ENCODE assay signal across 8 cellular contexts in the genomic region with DNA sequence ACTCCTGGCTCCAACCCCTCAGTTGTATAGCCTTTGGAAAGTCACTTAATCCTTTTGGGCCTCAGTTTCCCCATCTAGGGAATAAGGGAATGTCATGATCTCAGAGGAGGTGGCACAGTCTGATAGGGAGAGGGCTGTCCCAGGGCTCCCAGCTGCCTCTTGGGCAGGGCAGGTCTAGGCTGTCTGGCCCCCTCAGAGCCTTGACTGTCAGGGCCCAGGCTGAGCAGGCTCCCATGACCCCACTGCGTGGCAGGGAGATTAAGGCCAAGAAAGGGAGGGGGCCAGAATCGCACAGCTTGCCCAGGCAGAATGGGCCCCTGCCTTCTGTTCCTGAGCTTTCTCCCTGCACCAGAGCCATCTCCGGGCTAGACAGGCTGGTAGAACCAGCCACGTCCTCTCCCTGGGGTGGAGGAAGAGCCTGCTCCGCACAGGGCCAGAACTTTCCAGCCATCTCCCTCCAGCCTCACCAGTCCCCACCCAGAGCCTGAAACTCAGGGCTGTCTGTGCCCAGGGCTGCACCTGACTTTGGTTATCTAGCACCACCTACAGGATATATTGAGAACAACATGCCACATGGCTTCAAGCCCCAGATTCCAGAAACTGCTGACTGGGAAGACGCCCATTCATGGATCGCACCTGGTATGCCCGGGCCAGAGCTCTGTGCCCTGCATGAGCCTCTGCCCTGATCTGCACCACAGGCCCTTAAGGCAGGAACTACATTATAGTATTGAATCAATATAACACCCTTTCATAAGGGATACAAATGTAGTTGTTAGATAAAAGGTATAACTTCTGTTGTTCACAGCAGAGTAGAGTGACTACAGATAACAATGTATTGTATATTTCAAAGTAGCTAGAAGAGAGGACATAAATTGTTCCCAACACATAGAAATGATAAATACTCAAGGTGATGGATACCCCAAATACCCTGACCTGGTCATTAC. TPM values are rescaled to one million over a fixed set of nuclear protein-coding genes. Genes with fewer than 3 reads are reported as not detected.
A peak's percentile ranks its signal among the peaks of the same experiment; 100 is the strongest.
DNase-seq lines count a peak whose midpoint lies in the region; ATAC-seq, FAIRE-seq and TF ChIP-seq lines count a peak whose summit lies in the region.

No MANE protein-coding gene starts in this region.

- TF ChIP-seq EP300 in Ishikawa (IDR thresholded peaks at IDR 0.05; ENCODE audit: borderline replicate concordance) = no peak

- no peak overlapping the region for H3K18ac ChIP-seq in mesendoderm (ENCODE audit: low read length)

- no TSS peak for BruUV-seq in endothelial cell of umbilical vein (replicated peaks; lab: Mats Ljungman, UMichigan)

- POLR2A ChIA-PET in endothelial cell of umbilical vein (lab: Charles Lee) = no interaction called here

- no peak overlapping the region for H4K8ac ChIP-seq in mesendoderm (ENCODE audit: low read depth, low read length)

- WGBS in mesendoderm (ENCODE audit: extremely low coverage, insufficient coverage, low lambda C conversion rate) = no CpG with 5 or more reads among the region's 8 CpGs

- no peaks in the 10 kb centered on the region for H3K9me1 ChIP-seq in endothelial cell of umbilical vein (replicated peaks; ENCODE audit: control insufficient read depth, extremely low read depth, insufficient read depth, low read length)

- dilution Hi-C loops in endothelial cell of umbilical vein (cut with MboI; ENCODE audit: extremely low pct_ligation_motif_present, low sequenced_read_pairs) = no loop called here

- H3K36me3 ChIP-seq in endothelial cell of umbilical vein (ENCODE audit: control insufficient read depth in 2 of 2, extremely low read depth in 1 of 2, insufficient read depth in 2 of 2, low read length in 2 of 2) (no peaks in the 10 kb centered on the region), mesendoderm (ENCODE audit: control insufficient read depth, insufficient read depth, low read length) (no peaks in the 10 kb centered on the region)

- CTCF ChIA-PET in endothelial cell of umbilical vein (lab: Charles Lee) = interaction anchor here (0.6 to 9.3 kb wide), 33 partner anchors 8 to 165 kb away, joined by 3 to 203 read pairs (median 4); a partner anchor contains a TSS

- H2AK5ac ChIP-seq in mesendoderm (ENCODE audit: low read length) = peak overlapping the region; percentile 78

- no peaks in the 10 kb centered on the region for H3K27me3 ChIP-seq in endothelial cell of umbilical vein (ENCODE audit: control insufficient read depth in 2 of 2, insufficient read depth in 2 of 2, low read length in 2 of 2)
- no peaks in the 10 kb centered on the region for H3K27me3 ChIP-seq in mesendoderm (ENCODE audit: insufficient read depth, low read length, poor library complexity)

- H4K20me1 ChIP-seq in endothelial cell of umbilical vein (replicated peaks; ENCODE audit: control insufficient read depth, extremely low read depth, insufficient read depth, low read length) = no peaks in the 10 kb centered on the region

- H4K5ac ChIP-seq in mesendoderm (ENCODE audit: low read length) = no peak overlapping the region

- no peak overlapping the region for H2BK15ac ChIP-seq in mesendoderm (replicated peaks; ENCODE audit: low read depth)

- peak; percentile 79 for TF ChIP-seq CTCF in GM12865 (IDR thresholded peaks at IDR 0.05; ENCODE audit: insufficient read depth, low read depth, low read length, missing control alignments)
- TF ChIP-seq CTCF in endothelial cell of umbilical vein (IDR thresholded peaks at IDR 0.05; ENCODE audit: extremely low read depth in 1 of 2, insufficient read depth in 1 of 2, low read depth in 1 of 2, low read length in 2 of 2) = peak; percentile 77 to 78

- peak; percentile 98 for TF ChIP-seq RAD21 in Ishikawa (IDR thresholded peaks at IDR 0.05; ENCODE audit: low read depth)

- H3K4me3 ChIP-seq in GM12865 (ENCODE audit: low read depth, low read length) (no peak overlapping the region), endothelial cell of umbilical vein (replicated peaks in 1 of 3; ENCODE audit: insufficient read depth in 1 of 3, low read depth in 1 of 3, low read length in 3 of 3) (no peak overlapping the region), mesendoderm (ENCODE audit: low read length) (no peak overlapping the region)

- H2AFZ ChIP-seq in endothelial cell of umbilical vein (ENCODE audit: low read depth, low read length) = peak overlapping the region; percentile 72

- no peak overlapping the region for H3K4me3 Mint-ChIP-seq in stimulated activated naive B cell treated with anti-CD40 and anti-IgM and Interleukin-4, amounts not matched to agents 10 μg/mL and 1 μg/mL and 100 μg/mL, for 72 hours

- H3K9me3 ChIP-seq in endothelial cell of umbilical vein (replicated peaks; ENCODE audit: control insufficient read depth, insufficient read depth, low read length) = no peaks in the 10 kb centered on the region

- H3K27ac Mint-ChIP-seq in stimulated activated naive B cell treated with anti-CD40 and anti-IgM and Interleukin-4, amounts not matched to agents 10 μg/mL and 1 μg/mL and 100 μg/mL, for 72 hours = peak overlapping the region; percentile 37

- no peak overlapping the region for H3K23ac ChIP-seq in mesendoderm (ENCODE audit: low read length)

- H3K36me3 Mint-ChIP-seq in stimulated activated naive B cell treated with anti-CD40 and anti-IgM and Interleukin-4, amounts not matched to agents 10 μg/mL and 1 μg/mL and 100 μg/mL, for 72 hours = no peaks in the 10 kb centered on the region

- H3K79me2 ChIP-seq in endothelial cell of umbilical vein (ENCODE audit: control insufficient read depth, insufficient read depth, low read length) (no peaks in the 10 kb centered on the region), mesendoderm (ENCODE audit: control insufficient read depth, insufficient read depth, low read length) (no peaks in the 10 kb centered on the region)

- peak overlapping the region; percentile 45 for H3K56ac ChIP-seq in mesendoderm (ENCODE audit: low read length)

- H3K9ac ChIP-seq in endothelial cell of umbilical vein (replicated peaks; ENCODE audit: extremely low read depth, insufficient read depth, low read length) = no peak overlapping the region
- peak overlapping the region; percentile 3 for H3K9ac ChIP-seq in mesendoderm (ENCODE audit: low read length)

- no peaks in the 10 kb centered on the region for H3K79me1 ChIP-seq in mesendoderm (ENCODE audit: low read length)

- peak; percentile 78 to 84 for ATAC-seq in stimulated activated naive B cell treated with anti-CD40 and anti-IgM and Interleukin-4, amounts not matched to agents 10 μg/mL and 1 μg/mL and 100 μg/mL, for 72 hours (replicated peaks)
- no peak for ATAC-seq in GM18511 (IDR thresholded peaks at IDR 0.05; ENCODE audit: unreplicated experiment)

- H3K4me2 ChIP-seq in endothelial cell of umbilical vein (ENCODE audit: insufficient read depth, low read length) (no peak overlapping the region), mesendoderm (ENCODE audit: low read length) (no peak overlapping the region)

- H2BK120ac ChIP-seq in mesendoderm (ENCODE audit: low read depth, low read length) = no peak overlapping the region

- no peak overlapping the region for H2BK5ac ChIP-seq in mesendoderm (ENCODE audit: low read length)

- H3K9me3 Mint-ChIP-seq in stimulated activated naive B cell treated with anti-CD40 and anti-IgM and Interleukin-4, amounts not matched to agents 10 μg/mL and 1 μg/mL and 100 μg/mL, for 72 hours = no peaks in the 10 kb centered on the region

- peak; percentile 89 for DNase-seq in GM12865 (ENCODE audit: low read depth)
- DNase-seq in NOMO-1 treated with dmso at 0.1 percent for 144 hours (lab: John Stamatoyannopoulos, UW; ENCODE audit: unreplicated experiment) = peak; percentile 46
- DNase-seq in activated CD8-positive, alpha-beta memory T cell treated with anti-CD3 and anti-CD28 coated beads for 48 hours (ENCODE audit: low read depth in 2 of 3, low spot score in 2 of 3) = peak; percentile 29 to 37 (median 33)
- DNase-seq in endothelial cell of umbilical vein (ENCODE audit: low read depth, low spot score) = peak; percentile 84
- peak; percentile 94 for DNase-seq in mesendoderm
- peak; percentile 54 for DNase-seq in stimulated activated naive B cell treated with anti-CD40 and anti-IgM and Interleukin-4, amounts not matched to agents 10 μg/mL and 1 μg/mL and 100 μg/mL, for 72 hours

- no peak overlapping the region for H3K4ac ChIP-seq in mesendoderm (ENCODE audit: low read depth, low read length)

- no peak overlapping the region for H3K27ac ChIP-seq in endothelial cell of umbilical vein (ENCODE audit: insufficient read depth, low read depth, low read length)
- no peak overlapping the region for H3K27ac ChIP-seq in mesendoderm (ENCODE audit: low read depth, low read length)

- FAIRE-seq in endothelial cell of umbilical vein (lab: Jason Lieb, UNC) = peak; percentile 98

- no peaks in the 10 kb centered on the region for H3K4me1 ChIP-seq in endothelial cell of umbilical vein (ENCODE audit: control insufficient read depth, extremely low read depth, insufficient read depth, low read length)
- no peaks in the 10 kb centered on the region for H3K4me1 ChIP-seq in mesendoderm (ENCODE audit: control insufficient read depth, low read depth, low read length)

- TF ChIP-seq POLR2A in endothelial cell of umbilical vein (IDR thresholded peaks at IDR 0.05; ENCODE audit: low read depth, low read length) = no peak

- intact Hi-C loops in endothelial cell of umbilical vein (cut with micrococcal nuclease) = loop anchor here (1.0 to 5.0 kb wide), 4 partner anchors 47 to 92 kb away; a partner anchor contains a TSS

- peaks cover 14 to 35% of the 10 kb centered on the region in 2 donors for H3K4me1 Mint-ChIP-seq in stimulated activated naive B cell treated with anti-CD40 and anti-IgM and Interleukin-4, amounts not matched to agents 10 μg/mL and 1 μg/mL and 100 μg/mL, for 72 hours

- no peaks in the 10 kb centered on the region for H3K27me3 Mint-ChIP-seq in stimulated activated naive B cell treated with anti-CD40 and anti-IgM and Interleukin-4, amounts not matched to agents 10 μg/mL and 1 μg/mL and 100 μg/mL, for 72 hours

RNA-seq across cellular contexts. Expression of a gene that starts 32.0 kb away (rescaled TPM):
- 8.2 and 9.7 TPM in 2 replicates for total RNA-seq in endothelial cell of umbilical vein
- polyA plus RNA-seq in endothelial cell of umbilical vein = 9.7 and 10.1 TPM in 2 replicates
- 9.4 and 9.5 TPM in 2 replicates for polyA plus RNA-seq in endothelial cell of umbilical vein (2011; cell fraction: cytosol; rRNA removed)
- polyA plus RNA-seq in endothelial cell of umbilical vein (2011; cell fraction: nucleus; rRNA removed) = 4.4 and 4.6 TPM in 2 replicates
- 6.4 and 9.3 TPM in 2 replicates for polyA plus RNA-seq in endothelial cell of umbilical vein (2012)
- 7.5 and 9.8 TPM in 2 replicates for polyA minus RNA-seq in endothelial cell of umbilical vein
- polyA minus RNA-seq in endothelial cell of umbilical vein (2011; cell fraction: cytosol; rRNA and poly(A)+ RNA removed) = 19.3 TPM
- 2.0 and 3.7 TPM in 2 replicates for polyA minus RNA-seq in endothelial cell of umbilical vein (2011; cell fraction: nucleus; rRNA and poly(A)+ RNA removed)
- polyA plus RNA-seq in mesendoderm (2013, experiment 1 of 2) = 5.7 TPM
- 4.9 TPM for polyA plus RNA-seq in mesendoderm (2013, experiment 2 of 2)

RNA-seq across cellular contexts. Expression of a gene that starts 32.9 kb away (rescaled TPM):
- 20.1 and 20.2 TPM in 2 replicates for total RNA-seq in endothelial cell of umbilical vein
- polyA plus RNA-seq in endothelial cell of umbilical vein = 14.2 and 18.1 TPM in 2 replicates
- polyA plus RNA-seq in endothelial cell of umbilical vein (2011; cell fraction: cytosol; rRNA removed) = 17.3 and 21.7 TPM in 2 replicates
- polyA plus RNA-seq in endothelial cell of umbilical vein (2011; cell fraction: nucleus; rRNA removed) = 54.4 and 63.0 TPM in 2 replicates
- polyA plus RNA-seq in endothelial cell of umbilical vein (2012) = 11.9 and 22.6 TPM in 2 replicates
- 16.6 and 17.6 TPM in 2 replicates for polyA minus RNA-seq in endothelial cell of umbilical vein
- polyA minus RNA-seq in endothelial cell of umbilical vein (2011; cell fraction: cytosol; rRNA and poly(A)+ RNA removed) = 20.1 TPM
- 24.4 and 32.2 TPM in 2 replicates for polyA minus RNA-seq in endothelial cell of umbilical vein (2011; cell fraction: nucleus; rRNA and poly(A)+ RNA removed)
- polyA plus RNA-seq in mesendoderm (2013, experiment 1 of 2) = 11.9 TPM
- 12.3 TPM for polyA plus RNA-seq in mesendoderm (2013, experiment 2 of 2)

RNA-seq across cellular contexts. Expression of a gene that starts 54.3 kb away (rescaled TPM):
- 16.4 and 19.0 TPM in 2 replicates for total RNA-seq in endothelial cell of umbilical vein
- 8.4 and 13.5 TPM in 2 replicates for polyA plus RNA-seq in endothelial cell of umbilical vein
- polyA plus RNA-seq in endothelial cell of umbilical vein (2011; cell fraction: cytosol; rRNA removed) = 13.6 and 15.5 TPM in 2 replicates
- polyA plus RNA-seq in endothelial cell of umbilical vein (2011; cell fraction: nucleus; rRNA removed) = 15.1 and 16.4 TPM in 2 replicates
- polyA plus RNA-seq in endothelial cell of umbilical vein (2012) = 10.7 and 14.9 TPM in 2 replicates
- 4.3 and 4.4 TPM in 2 replicates for polyA minus RNA-seq in endothelial cell of umbilical vein
- polyA minus RNA-seq in endothelial cell of umbilical vein (2011; cell fraction: cytosol; rRNA and poly(A)+ RNA removed) = 8.4 TPM
- polyA minus RNA-seq in endothelial cell of umbilical vein (2011; cell fraction: nucleus; rRNA and poly(A)+ RNA removed) = 3.9 and 5.3 TPM in 2 replicates
- 17.5 TPM for polyA plus RNA-seq in mesendoderm (2013, experiment 1 of 2)
- polyA plus RNA-seq in mesendoderm (2013, experiment 2 of 2) = 16.7 TPM

Comparison
In these comparisons a context has a peak if more than half of its experiments do, and no peak if none do; other contexts are left out.
1. DNase-seq: peak in every context shown above with its lines; median percentile 94 in mesendoderm; 89 in GM12865; 84 in endothelial cell of umbilical vein; 54 in stimulated activated naive B cell treated with anti-CD40 and anti-IgM and Interleukin-4, amounts not matched to agents 10 μg/mL and 1 μg/mL and 100 μg/mL, for 72 hours; 46 in NOMO-1 treated with dmso at 0.1 percent for 144 hours; 33 in activated CD8-positive, alpha-beta memory T cell treated with anti-CD3 and anti-CD28 coated beads for 48 hours.